In genomic region chr2:117803644-117804325, GRCh38 we compare ENCODE assay signal across 8 cellular contexts. TPM values are rescaled to one million over a fixed set of nuclear protein-coding genes. Genes with fewer than 3 reads are reported as not detected.
A peak's percentile ranks its signal among the peaks of the same experiment; 100 is the strongest.
DNase-seq lines count a peak whose midpoint lies in the region; ATAC-seq, FAIRE-seq and TF ChIP-seq lines count a peak whose summit lies in the region.
"Not testable (repeated sequence)": the region's sequence is repeated elsewhere in the genome, so short reads cannot be mapped to it uniquely, and the experiment has no call there.

No MANE protein-coding gene starts in this region.

- no CpG with 5 or more reads among the region's 35 CpGs for WGBS in H9 (ENCODE audit: extremely low coverage, insufficient read length, low lambda C conversion rate)
- WGBS in HepG2 (ENCODE audit: low lambda C conversion rate): 8% methylated on average over 20 of the region's 35 CpGs

- DNase-seq in BJ (ENCODE audit: low read depth); H9; effector memory CD8-positive, alpha-beta T cell; HepG2 (ENCODE audit: low spot score); retinal pigment epithelial cell (ENCODE audit: low read depth): not testable (repeated sequence)
- DNase-seq in NCI-H2171 treated with DMSO at 0.1 percent for 48 hours (lab: John Stamatoyannopoulos, UW): peak; percentile 45
- DNase-seq in T-cell: peak in 6 of 34 experiments; percentile 1 to 42 (median 26)
- DNase-seq in activated naive CD4-positive, alpha-beta T cell treated with anti-CD3 and anti-CD28 coated beads for 36 hours: peak; percentile 4

- peaks cover 10% of the 10 kb centered on the region for H3K27me3 Mint-ChIP-seq in H9 (ENCODE audit: low read depth)
- peaks cover 22 to 31% of the 10 kb centered on the region in 2 donors for H3K27me3 Mint-ChIP-seq in T-cell
- peaks cover 22% of the 10 kb centered on the region for H3K27me3 Mint-ChIP-seq in activated naive CD4-positive, alpha-beta T cell treated with anti-CD3 and anti-CD28 coated beads for 36 hours (ENCODE audit: low read depth)
- peaks cover 37 to 42% of the 10 kb centered on the region in 2 donors for H3K27me3 Mint-ChIP-seq in effector memory CD8-positive, alpha-beta T cell

- TF ChIP-seq RAD21 in HepG2 (CRISPR knock-in tag; IDR thresholded peaks at IDR 0.05): not testable (repeated sequence)

- peaks cover 13 to 15% of the 10 kb centered on the region in 2 experiments for H3K4me1 Mint-ChIP-seq in H9
- H3K4me1 Mint-ChIP-seq in T-cell: peaks cover 7 to 12% (median 8%) of the 10 kb centered on the region in 3 donors
- not testable (repeated sequence) for H3K4me1 Mint-ChIP-seq in activated naive CD4-positive, alpha-beta T cell treated with anti-CD3 and anti-CD28 coated beads for 36 hours (ENCODE audit: low read depth); effector memory CD8-positive, alpha-beta T cell (ENCODE audit: low read depth in 2 of 2)

- ATAC-seq in T-cell (replicated peaks in 1 of 4): peak in 3 of 4 experiments; percentile 36 to 70 (median 46)
- peak; percentile 42 for ATAC-seq in effector memory CD8-positive, alpha-beta T cell (replicated peaks)
- ATAC-seq in HepG2: peak; percentile 75

- H3K18ac ChIP-seq in H9 (ENCODE audit: insufficient read length, low read depth, low read length): not testable (repeated sequence)

- H4K91ac ChIP-seq in H9 (ENCODE audit: insufficient read length, low read depth, low read length): not testable (repeated sequence)

- not testable (repeated sequence) for H3K23me2 ChIP-seq in H9 (ENCODE audit: insufficient read length, low read depth, low read length, poor library complexity, severe bottlenecking)

- H3K27me3 ChIP-seq in BJ (ENCODE audit: control insufficient read depth, insufficient read depth, low read length); H9 (ENCODE audit: insufficient read depth, low read length); HepG2 (ENCODE audit: control insufficient read depth in 1 of 2, insufficient read depth in 2 of 2, low read length in 2 of 2): not testable (repeated sequence)

- not testable (repeated sequence) for H2AK5ac ChIP-seq in H9 (ENCODE audit: insufficient read length, low read length)

- H3K4me3 ChIP-seq in BJ (ENCODE audit: low read depth, low read length): peak overlapping the region; percentile 22
- H3K4me3 ChIP-seq in HepG2 (replicated peaks in 1 of 3; ENCODE audit: insufficient read depth in 1 of 3, low read depth in 2 of 3, low read length in 3 of 3): peak overlapping the region; percentile 31 to 56 (median 35); a peak in 5 of 6 replicates
- peak overlapping the region; percentile 25 for H3K4me3 ChIP-seq in retinal pigment epithelial cell (ENCODE audit: low read length)

- H2BK15ac ChIP-seq in H9 (ENCODE audit: low read depth, low read length): not testable (repeated sequence)

- not testable (repeated sequence) for H4K20me1 ChIP-seq in H9 (ENCODE audit: control insufficient read depth, insufficient read depth, insufficient read length); HepG2 (ENCODE audit: insufficient read depth, low read length)

- not testable (repeated sequence) for H2BK20ac ChIP-seq in H9 (ENCODE audit: low read depth, low read length, poor library complexity, severe bottlenecking)

- H3T11ph ChIP-seq in H9 (ENCODE audit: low read length): not testable (repeated sequence)

- not testable (repeated sequence) for H3K4ac ChIP-seq in H9 (ENCODE audit: low read depth, low read length)

- not testable (repeated sequence) for H4K5ac ChIP-seq in H9 (ENCODE audit: insufficient read length, low read depth, low read length)

- not testable (repeated sequence) for BruUV-seq in HepG2 (replicated peaks; lab: Mats Ljungman, UMichigan)

- intact Hi-C loops in activated naive CD4-positive, alpha-beta T cell treated with anti-CD3 and anti-CD28 coated beads for 36 hours (cut with micrococcal nuclease); HepG2 (cut with micrococcal nuclease; ENCODE audit: unreplicated experiment): not testable (repeated sequence)

- TF ChIP-seq POLR2A in HepG2 (IDR thresholded peaks at IDR 0.05; ENCODE audit: insufficient read depth in 1 of 2, low read depth in 2 of 2, low read length in 2 of 2): not testable (repeated sequence)

- not testable (repeated sequence) for H3K79me1 ChIP-seq in H9 (ENCODE audit: insufficient read depth, low read depth, low read length, poor library complexity, severe bottlenecking)

- not testable (repeated sequence) for H2BK120ac ChIP-seq in H9 (ENCODE audit: low read depth, low read length, poor library complexity, severe bottlenecking)

- not testable (repeated sequence) for H2BK5ac ChIP-seq in H9 (ENCODE audit: insufficient read length, low read length)

- in situ Hi-C loops in HepG2 (cut with HindIII; ENCODE audit: extremely low pct_ligation_motif_present, low pct_unique_long_range_greater_than_20kb): not testable (repeated sequence)

- not testable (repeated sequence) for TF ChIP-seq EP300 in HepG2 (IDR thresholded peaks at IDR 0.05; ENCODE audit: low read depth in 2 of 2, low read length in 2 of 2); HepG2 (CRISPR knock-in tag; IDR thresholded peaks at IDR 0.05; ENCODE audit: borderline replicate concordance)

- H3K9me3 ChIP-seq in H9 (ENCODE audit: control insufficient read depth, low read depth, low read length); HepG2 (ENCODE audit: low read length): not testable (repeated sequence)

- not testable (repeated sequence) for H4K8ac ChIP-seq in H9 (replicated peaks; ENCODE audit: insufficient read length, low read depth, low read length)

- not testable (repeated sequence) for H3K79me2 ChIP-seq in H9 (ENCODE audit: insufficient read depth, low read length); HepG2 (ENCODE audit: insufficient read depth, low read length)

- not testable (repeated sequence) for H3K36me3 ChIP-seq in BJ (ENCODE audit: control insufficient read depth, insufficient read depth, low read length); HepG2 (replicated peaks in 1 of 2; ENCODE audit: control insufficient read depth in 1 of 2, insufficient read depth in 2 of 2, low read length in 2 of 2)

- H2BK12ac ChIP-seq in H9 (ENCODE audit: insufficient read length, low read depth, low read length): not testable (repeated sequence)

- H3K27ac Mint-ChIP-seq in H9 (peak overlapping the region in 2 of 3 experiments; percentile 95 to 96; a peak in 4 of 7 replicates), T-cell (peak overlapping the region; percentile 46 to 75)
- not testable (repeated sequence) for H3K27ac Mint-ChIP-seq in activated naive CD4-positive, alpha-beta T cell treated with anti-CD3 and anti-CD28 coated beads for 36 hours; effector memory CD8-positive, alpha-beta T cell

- TF ChIP-seq CTCF in BJ (IDR thresholded peaks at IDR 0.05; ENCODE audit: insufficient read depth, low read depth, low read length); retinal pigment epithelial cell (conservative IDR thresholded peaks at IDR 0.05; ENCODE audit: low read depth, low read length): not testable (repeated sequence)
- TF ChIP-seq CTCF in H9 (conservative IDR thresholded peaks at IDR 0.05): peak; percentile 21; the same call in 1 of the 3 replicates
- peak; percentile 23; the same call in 1 of the 2 replicates for TF ChIP-seq CTCF in HepG2 (CRISPR knock-in tag; IDR thresholded peaks at IDR 0.05)

- H2AFZ ChIP-seq in H9 (ENCODE audit: low read length): not testable (repeated sequence)
- peak overlapping the region; percentile 58 for H2AFZ ChIP-seq in HepG2 (ENCODE audit: low read length)

- not testable (repeated sequence) for H3K36me3 Mint-ChIP-seq in H9 (ENCODE audit: insufficient read depth in 1 of 3, low read depth in 3 of 3); T-cell; activated naive CD4-positive, alpha-beta T cell treated with anti-CD3 and anti-CD28 coated beads for 36 hours (ENCODE audit: low read depth); effector memory CD8-positive, alpha-beta T cell (ENCODE audit: insufficient read depth)

- not testable (repeated sequence) for H3K9me3 Mint-ChIP-seq in H9; T-cell; activated naive CD4-positive, alpha-beta T cell treated with anti-CD3 and anti-CD28 coated beads for 36 hours; effector memory CD8-positive, alpha-beta T cell

- H3K4me3 Mint-ChIP-seq in H9: peak overlapping the region; percentile 82 to 91
- H3K4me3 Mint-ChIP-seq in T-cell: peak overlapping the region; percentile 76 to 80 (median 80)
- peak overlapping the region; percentile 57 for H3K4me3 Mint-ChIP-seq in activated naive CD4-positive, alpha-beta T cell treated with anti-CD3 and anti-CD28 coated beads for 36 hours
- peak overlapping the region; percentile 64 to 78 for H3K4me3 Mint-ChIP-seq in effector memory CD8-positive, alpha-beta T cell

- H3K23ac ChIP-seq in H9 (ENCODE audit: insufficient read length, low read depth, low read length): not testable (repeated sequence)

- not testable (repeated sequence) for H3K4me1 ChIP-seq in H9 (ENCODE audit: insufficient read depth, low read length); HepG2 (ENCODE audit: insufficient read depth, low read length)

- not testable (repeated sequence) for H3K56ac ChIP-seq in H9 (ENCODE audit: insufficient read length, low read depth, low read length)

- POLR2A ChIA-PET in BJ (lab: Charles Lee): not testable (repeated sequence)
- POLR2A ChIA-PET in T-cell (lab: Charles Lee): interaction anchor here in 1 of 2 donors (0.7 kb wide), 1 partner anchor 280 kb away, joined by 3 read pairs; no protein-coding TSS in a partner anchor
- POLR2A ChIA-PET in HepG2 (lab: Yijun Ruan, JAX): interaction anchor here (0.7 to 1.1 kb wide), 2 partner anchors 9 to 11 kb away, joined by 3 to 4 read pairs; partner anchors contain the start of gene DDX18

- CTCF ChIA-PET in BJ (lab: Yijun Ruan, JAX) (interaction anchor here (1.0 to 3.3 kb wide), 2 partner anchors 10 to 181 kb away, joined by 3 to 26 read pairs; partner anchors contain the start of gene DDX18), T-cell (lab: Charles Lee) (interaction anchor here in 1 of 2 donors (0.9 to 1.6 kb wide), 2 partner anchors 10 to 16 kb away, joined by 4 to 10 read pairs; partner anchors contain the start of gene DDX18)
- CTCF ChIA-PET in activated naive CD4-positive, alpha-beta T cell treated with anti-CD3 and anti-CD28 coated beads for 36 hours (lab: Charles Lee): interaction anchor here (1.0 to 1.2 kb wide), 4 partner anchors 9 to 201 kb away, joined by 3 to 5 read pairs (median 4); partner anchors contain the start of gene DDX18
- CTCF ChIA-PET in HepG2 (lab: Yijun Ruan, JAX; ENCODE audit: low intra/inter-chr PET ratio, low total read pairs): not testable (repeated sequence)

- H3K27ac ChIP-seq in H9 (ENCODE audit: insufficient read length, low read depth, low read length); HepG2 (ENCODE audit: extremely low read length, insufficient read depth, low read length): not testable (repeated sequence)

- H3K4me2 ChIP-seq in H9 (ENCODE audit: insufficient read depth, insufficient read length, low read length) (peak overlapping the region; percentile 55), HepG2 (ENCODE audit: low read depth, low read length) (peak overlapping the region; percentile 69)

- not testable (repeated sequence) for FAIRE-seq in HepG2 (lab: Jason Lieb, UNC)

- H3K14ac ChIP-seq in H9 (ENCODE audit: insufficient read depth, low read length): not testable (repeated sequence)

- peak overlapping the region; percentile 54 for H3K9ac ChIP-seq in H9 (ENCODE audit: extremely low read depth, insufficient read length, low read length)
- not testable (repeated sequence) for H3K9ac ChIP-seq in HepG2 (ENCODE audit: insufficient read depth, low read depth, low read length)

RNA-seq across cellular contexts. Expression of gene DDX18, which starts 10.7 kb away (rescaled TPM):
- polyA plus RNA-seq in BJ (2011; rRNA removed) (30.9 and 42.8 TPM in 2 replicates), HepG2 (2011; rRNA removed) (52.2 and 64.0 TPM in 2 replicates)
- 19.5 and 20.9 TPM in 2 replicates for polyA minus RNA-seq in BJ (2011; rRNA and poly(A)+ RNA removed)
- total RNA-seq in H9 (2021) (114 and 115 TPM in 2 replicates), T-cell (100 to 1,000 TPM in 2 of 5 donors, 10 to 100 TPM in 3; 78.2 to 134 (median 88.7) TPM), HepG2 (2016; rRNA removed; fragmentation: Illumina TruSeq; extraction: Trizol) (134 and 234 TPM in 2 replicates)
- 100 to 1,000 TPM; 106 to 119 TPM for total RNA-seq in activated naive CD4-positive, alpha-beta T cell treated with anti-CD3 and anti-CD28 coated beads for 36 hours
- total RNA-seq in HepG2 (2016; cell fraction: cytosol; rRNA removed; fragmentation: Illumina TruSeq; extraction: Trizol; ENCODE audit: low read depth): 11.7 and 13.5 TPM in 2 replicates
- total RNA-seq in HepG2 (2016; cell fraction: insoluble cytoplasmic fraction; rRNA removed; fragmentation: Illumina TruSeq; extraction: Trizol): 138 and 223 TPM in 2 replicates
- total RNA-seq in HepG2 (2016; cell fraction: membrane; rRNA removed; fragmentation: Illumina TruSeq; extraction: Trizol): 35.5 and 42.7 TPM in 2 replicates
- total RNA-seq in HepG2 (2016; cell fraction: nucleus; rRNA removed; fragmentation: Illumina TruSeq; extraction: Trizol): 130 and 136 TPM in 2 replicates
- polyA plus RNA-seq in HepG2 (2011; cell fraction: cytosol; rRNA removed): 22.5 and 26.1 TPM in 2 replicates
- 57.8 and 60.7 TPM in 2 replicates for polyA plus RNA-seq in HepG2 (2011; cell fraction: nucleus; rRNA removed)
- 52.6 and 75.1 TPM in 2 replicates for polyA plus RNA-seq in HepG2 (2012)
- polyA plus RNA-seq in HepG2 (2016; cell fraction: cytosol; fragmentation: Illumina TruSeq; extraction: Trizol; ENCODE audit: low read depth): 4.1 and 5.3 TPM in 2 replicates
- 136 and 138 TPM in 2 replicates for polyA plus RNA-seq in HepG2 (2016; cell fraction: insoluble cytoplasmic fraction; fragmentation: Illumina TruSeq; extraction: Trizol; ENCODE audit: low read depth)
- polyA plus RNA-seq in HepG2 (2016; cell fraction: membrane; fragmentation: Illumina TruSeq; extraction: Trizol; ENCODE audit: low read depth): 12.3 and 16.0 TPM in 2 replicates
- 69.1 and 76.1 TPM in 2 replicates for polyA plus RNA-seq in HepG2 (2016; cell fraction: nucleus; fragmentation: Illumina TruSeq; extraction: Trizol; ENCODE audit: insufficient read depth, low read depth)
- 46.4 and 57.7 TPM in 2 replicates for polyA minus RNA-seq in HepG2 (2011; rRNA and poly(A)+ RNA removed; ENCODE audit: low replicate concordance)
- 39.2 and 41.4 TPM in 2 replicates for polyA minus RNA-seq in HepG2 (2011; cell fraction: cytosol; rRNA and poly(A)+ RNA removed)
- polyA minus RNA-seq in HepG2 (2011; cell fraction: nucleus; rRNA and poly(A)+ RNA removed): 182 and 201 TPM in 2 replicates
